In genomic region chr7:39465055-39465929, GRCh38 we compare ENCODE assay signal across 2 cellular contexts.
TF ChIP-seq lines count a peak whose summit lies in the region.

No MANE protein-coding gene starts in this region.

TF ChIP-seq in A549, 52 proteins besides CTCF, POLR2A, EP300 and RAD21 (continued from another document):
- TF ChIP-seq EHMT2 (IDR thresholded peaks at IDR 0.05; ENCODE audit: low read depth) (peak; percentile 12; the same call in 1 of the 2 replicates), ZNF302 (CRISPR knock-in tag; IDR thresholded peaks at IDR 0.05) (no peak), MAFK (IDR thresholded peaks at IDR 0.05; ENCODE audit: partially characterized antibody) (peak; percentile 77)

TF ChIP-seq in H1, 55 proteins besides CTCF, POLR2A, EP300 and RAD21 (continued from another document):
- TF ChIP-seq GABPA (IDR thresholded peaks at IDR 0.05; ENCODE audit: borderline replicate concordance, insufficient read depth, low read length) (no peak), RFX5 (IDR thresholded peaks at IDR 0.05; ENCODE audit: borderline replicate concordance, low read depth, low read length) (no peak), BACH1 (IDR thresholded peaks at IDR 0.05; ENCODE audit: low read length) (peak; percentile 97), BRCA1 (IDR thresholded peaks at IDR 0.05; ENCODE audit: low read depth, low read length) (no peak), SP4 (IDR thresholded peaks at IDR 0.05; ENCODE audit: low read length) (no peak), KDM5A (IDR thresholded peaks at IDR 0.05; ENCODE audit: low read length) (no peak), ASH2L (IDR thresholded peaks at IDR 0.05; ENCODE audit: low read length) (no peak), PHF8 (conservative IDR thresholded peaks at IDR 0.05; ENCODE audit: low read depth, low read length) (no peak), SUZ12 (IDR thresholded peaks at IDR 0.05; ENCODE audit: low read length) (no peak), CEBPB (IDR thresholded peaks at IDR 0.05; ENCODE audit: low read depth, low read length) (no peak), SRF (IDR thresholded peaks at IDR 0.05; ENCODE audit: low read depth, low read length) (no peak), GTF2F1 (IDR thresholded peaks at IDR 0.05; ENCODE audit: borderline replicate concordance, low read depth, low read length) (no peak), BCL11A (IDR thresholded peaks at IDR 0.05; ENCODE audit: low read depth in 2 of 2, low read length in 2 of 2) (no peak), MAFK (IDR thresholded peaks at IDR 0.05; ENCODE audit: low read depth, low read length) (peak; percentile 93), E2F6 (IDR thresholded peaks at IDR 0.05) (no peak), YY1 (IDR thresholded peaks at IDR 0.05; ENCODE audit: low read depth, low read length) (0 out of 2 replicates have a peak, but pooled peaks have one; percentile 39), KDM1A (IDR thresholded peaks at IDR 0.05; ENCODE audit: borderline replicate concordance, low read length) (no peak)
- TF ChIP-seq, protein P1, sequence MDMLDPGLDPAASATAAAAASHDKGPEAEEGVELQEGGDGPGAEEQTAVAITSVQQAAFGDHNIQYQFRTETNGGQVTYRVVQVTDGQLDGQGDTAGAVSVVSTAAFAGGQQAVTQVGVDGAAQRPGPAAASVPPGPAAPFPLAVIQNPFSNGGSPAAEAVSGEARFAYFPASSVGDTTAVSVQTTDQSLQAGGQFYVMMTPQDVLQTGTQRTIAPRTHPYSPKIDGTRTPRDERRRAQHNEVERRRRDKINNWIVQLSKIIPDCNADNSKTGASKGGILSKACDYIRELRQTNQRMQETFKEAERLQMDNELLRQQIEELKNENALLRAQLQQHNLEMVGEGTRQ (IDR thresholded peaks at IDR 0.05; ENCODE audit: low read length), result no peak
